In the genomic region with DNA sequence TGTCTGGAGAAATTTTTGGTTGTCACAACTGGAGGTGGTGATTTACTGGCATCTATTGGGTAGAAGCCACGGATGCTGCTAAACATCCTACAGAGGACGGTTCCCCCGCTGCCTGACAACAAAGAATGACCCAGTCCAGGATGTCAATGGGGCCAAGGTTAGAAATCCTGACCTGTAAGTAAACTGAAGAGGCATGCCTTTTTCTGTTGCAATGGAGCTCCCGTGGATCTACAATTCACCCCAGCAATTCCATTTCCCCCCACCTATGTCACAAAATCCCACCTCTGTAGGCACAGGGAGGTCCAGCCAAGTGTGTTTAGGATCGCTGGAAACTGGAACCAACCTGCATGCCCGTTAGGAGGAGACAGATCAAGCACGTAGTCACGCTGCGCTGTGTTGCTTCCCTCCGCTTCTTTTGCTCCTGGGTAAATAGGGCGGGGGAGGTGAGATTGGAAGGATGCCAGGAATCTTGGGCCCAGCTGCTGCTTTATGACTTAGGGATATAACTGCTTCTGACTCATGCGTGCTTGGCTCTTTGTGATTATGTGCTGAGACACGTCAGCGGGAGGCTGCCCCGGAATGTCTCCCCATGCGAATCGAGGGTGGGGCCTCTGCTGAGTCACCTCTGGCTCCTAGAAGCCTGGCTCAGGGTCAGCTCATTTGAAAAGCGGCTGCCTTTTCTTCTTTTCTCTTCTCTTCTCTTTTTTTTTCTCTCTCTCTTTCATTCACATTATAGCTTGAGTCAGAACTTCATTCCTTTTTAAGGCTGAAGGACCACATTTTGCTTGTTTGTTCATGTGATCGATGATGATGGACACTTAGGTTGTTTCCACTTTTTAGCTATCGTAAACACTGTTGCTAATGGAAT, we compare ENCODE assay signal across 1 cellular context.
A peak's percentile ranks its signal among the peaks of the same experiment; 100 is the strongest.
TF ChIP-seq lines count a peak whose summit lies in the region.

No MANE protein-coding gene starts in this region.

TF ChIP-seq in K562, 482 proteins besides CTCF, POLR2A, EP300 and RAD21 (continued from another document):
- TF ChIP-seq, protein P1, sequence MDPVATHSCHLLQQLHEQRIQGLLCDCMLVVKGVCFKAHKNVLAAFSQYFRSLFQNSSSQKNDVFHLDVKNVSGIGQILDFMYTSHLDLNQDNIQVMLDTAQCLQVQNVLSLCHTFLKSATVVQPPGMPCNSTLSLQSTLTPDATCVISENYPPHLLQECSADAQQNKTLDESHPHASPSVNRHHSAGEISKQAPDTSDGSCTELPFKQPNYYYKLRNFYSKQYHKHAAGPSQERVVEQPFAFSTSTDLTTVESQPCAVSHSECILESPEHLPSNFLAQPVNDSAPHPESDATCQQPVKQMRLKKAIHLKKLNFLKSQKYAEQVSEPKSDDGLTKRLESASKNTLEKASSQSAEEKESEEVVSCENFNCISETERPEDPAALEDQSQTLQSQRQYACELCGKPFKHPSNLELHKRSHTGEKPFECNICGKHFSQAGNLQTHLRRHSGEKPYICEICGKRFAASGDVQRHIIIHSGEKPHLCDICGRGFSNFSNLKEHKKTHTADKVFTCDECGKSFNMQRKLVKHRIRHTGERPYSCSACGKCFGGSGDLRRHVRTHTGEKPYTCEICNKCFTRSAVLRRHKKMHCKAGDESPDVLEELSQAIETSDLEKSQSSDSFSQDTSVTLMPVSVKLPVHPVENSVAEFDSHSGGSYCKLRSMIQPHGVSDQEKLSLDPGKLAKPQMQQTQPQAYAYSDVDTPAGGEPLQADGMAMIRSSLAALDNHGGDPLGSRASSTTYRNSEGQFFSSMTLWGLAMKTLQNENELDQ (CRISPR knock-in tag; IDR thresholded peaks at IDR 0.05; ENCODE audit: borderline replicate concordance) = no peak
- TF ChIP-seq CBFA2T2 (conservative IDR thresholded peaks at IDR 0.05) = peak; percentile 91
- TF ChIP-seq NEUROD1 (IDR thresholded peaks at IDR 0.05; ENCODE audit: borderline replicate concordance, low read depth, low read length, partially characterized antibody) = peak; percentile 86
- peak; percentile 56 to 93; a peak in 3 of 4 replicates for TF ChIP-seq ARNT (IDR thresholded peaks at IDR 0.05)
- peak; percentile 97 for TF ChIP-seq CREM (IDR thresholded peaks at IDR 0.05; ENCODE audit: low read depth)
- TF ChIP-seq, protein P2, sequence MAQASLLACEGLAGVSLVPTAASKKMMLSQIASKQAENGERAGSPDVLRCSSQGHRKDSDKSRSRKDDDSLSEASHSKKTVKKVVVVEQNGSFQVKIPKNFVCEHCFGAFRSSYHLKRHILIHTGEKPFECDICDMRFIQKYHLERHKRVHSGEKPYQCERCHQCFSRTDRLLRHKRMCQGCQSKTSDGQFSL (CRISPR knock-in tag; IDR thresholded peaks at IDR 0.05) = 0 out of 2 replicates have a peak, but pooled peaks have one; percentile 48
- TF ChIP-seq, protein P2 (tag; IDR thresholded peaks at IDR 0.05) = no peak
- peak; percentile 76 to 88; a peak in 3 of 4 replicates for TF ChIP-seq TRIM24 (IDR thresholded peaks at IDR 0.05)
- TF ChIP-seq, protein P3, sequence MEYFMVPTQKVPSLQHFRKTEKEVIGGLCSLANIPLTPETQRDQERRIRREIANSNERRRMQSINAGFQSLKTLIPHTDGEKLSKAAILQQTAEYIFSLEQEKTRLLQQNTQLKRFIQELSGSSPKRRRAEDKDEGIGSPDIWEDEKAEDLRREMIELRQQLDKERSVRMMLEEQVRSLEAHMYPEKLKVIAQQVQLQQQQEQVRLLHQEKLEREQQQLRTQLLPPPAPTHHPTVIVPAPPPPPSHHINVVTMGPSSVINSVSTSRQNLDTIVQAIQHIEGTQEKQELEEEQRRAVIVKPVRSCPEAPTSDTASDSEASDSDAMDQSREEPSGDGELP (CRISPR knock-in tag; IDR thresholded peaks at IDR 0.05; ENCODE audit: borderline replicate concordance) = peak; percentile 100
- TF ChIP-seq ZNF79 (CRISPR knock-in tag; IDR thresholded peaks at IDR 0.05; ENCODE audit: low read depth) = no peak
- TF ChIP-seq XRCC5 (IDR thresholded peaks at IDR 0.05; ENCODE audit: low read depth, low read length) = peak; percentile 88; the same call in 1 of the 2 replicates
- TF ChIP-seq, protein P4, sequence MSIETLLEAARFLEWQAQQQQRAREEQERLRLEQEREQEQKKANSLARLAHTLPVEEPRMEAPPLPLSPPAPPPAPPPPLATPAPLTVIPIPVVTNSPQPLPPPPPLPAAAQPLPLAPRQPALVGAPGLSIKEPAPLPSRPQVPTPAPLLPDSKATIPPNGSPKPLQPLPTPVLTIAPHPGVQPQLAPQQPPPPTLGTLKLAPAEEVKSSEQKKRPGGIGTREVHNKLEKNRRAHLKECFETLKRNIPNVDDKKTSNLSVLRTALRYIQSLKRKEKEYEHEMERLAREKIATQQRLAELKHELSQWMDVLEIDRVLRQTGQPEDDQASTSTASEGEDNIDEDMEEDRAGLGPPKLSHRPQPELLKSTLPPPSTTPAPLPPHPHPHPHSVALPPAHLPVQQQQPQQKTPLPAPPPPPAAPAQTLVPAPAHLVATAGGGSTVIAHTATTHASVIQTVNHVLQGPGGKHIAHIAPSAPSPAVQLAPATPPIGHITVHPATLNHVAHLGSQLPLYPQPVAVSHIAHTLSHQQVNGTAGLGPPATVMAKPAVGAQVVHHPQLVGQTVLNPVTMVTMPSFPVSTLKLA (conservative IDR thresholded peaks at IDR 0.05) = peak; percentile 91 to 94
TF ChIP-seq in K562: peak in this region for 185.
